In genomic region chr10:110076559-110077318, GRCh38 we compare ENCODE assay signal across 8 cellular contexts.
DNase-seq lines count a peak whose midpoint lies in the region; ATAC-seq and TF ChIP-seq lines count a peak whose summit lies in the region.

No MANE protein-coding gene starts in this region.

- H3K4me1 Mint-ChIP-seq in CD4-positive, CD25-positive, alpha-beta regulatory T cell = peaks cover 59 to 89% (median 73%) of the 10 kb centered on the region in 4 donors
- peaks cover 65% of the 10 kb centered on the region for H3K4me1 Mint-ChIP-seq in nephron

- no peak for TF ChIP-seq CTCF in nephron (IDR thresholded peaks at IDR 0.05; ENCODE audit: unreplicated experiment in 3 of 3)

- H3K4me1 ChIP-seq in CD4-positive, CD25-positive, alpha-beta regulatory T cell (ENCODE audit: control insufficient read depth, insufficient read depth, low read length, poor library complexity, severe bottlenecking) = peaks cover 86% of the 10 kb centered on the region

- no peaks in the 10 kb centered on the region for H3K36me3 ChIP-seq in CD4-positive, CD25-positive, alpha-beta regulatory T cell (ENCODE audit: control insufficient read depth, insufficient read depth, low read length)

- H3K9me3 ChIP-seq in CD4-positive, CD25-positive, alpha-beta regulatory T cell (ENCODE audit: control insufficient read depth in 2 of 2, low read length in 2 of 2) = no peaks in the 10 kb centered on the region

- peaks cover 9% of the 10 kb centered on the region for H3K36me3 Mint-ChIP-seq in CD4-positive, CD25-positive, alpha-beta regulatory T cell
- no peaks in the 10 kb centered on the region for H3K36me3 Mint-ChIP-seq in nephron (ENCODE audit: low read depth)

- peak overlapping the region; percentile 78 to 88 (median 88) for H3K4me3 Mint-ChIP-seq in CD4-positive, CD25-positive, alpha-beta regulatory T cell
- peak overlapping the region in 2 of 3 experiments; percentile 12 to 58 for H3K4me3 Mint-ChIP-seq in nephron

- H3K27me3 Mint-ChIP-seq in CD4-positive, CD25-positive, alpha-beta regulatory T cell = no peaks in the 10 kb centered on the region
- H3K27me3 Mint-ChIP-seq in nephron (ENCODE audit: low read depth) = no peaks in the 10 kb centered on the region

- peak overlapping the region; percentile 65 to 94 (median 94) for H3K27ac Mint-ChIP-seq in CD4-positive, CD25-positive, alpha-beta regulatory T cell
- peak overlapping the region; percentile 87 to 93 (median 91) for H3K27ac Mint-ChIP-seq in nephron

- H3K27me3 ChIP-seq in CD4-positive, CD25-positive, alpha-beta regulatory T cell (ENCODE audit: control insufficient read depth, insufficient read depth, low read length) = no peaks in the 10 kb centered on the region

- H3K9me3 Mint-ChIP-seq in CD4-positive, CD25-positive, alpha-beta regulatory T cell = no peaks in the 10 kb centered on the region
- H3K9me3 Mint-ChIP-seq in nephron = no peaks in the 10 kb centered on the region

- H3K27ac ChIP-seq in CD4-positive, CD25-positive, alpha-beta regulatory T cell (ENCODE audit: insufficient read depth, low read length, poor library complexity, severe bottlenecking) = peak overlapping the region; percentile 70
- peak overlapping the region; percentile 70 for H3K27ac ChIP-seq in epithelial cell of prostate

- peak overlapping the region; percentile 86 for H3K4me3 ChIP-seq in CD4-positive, CD25-positive, alpha-beta regulatory T cell (ENCODE audit: low read depth, low read length)

- peak in 2 of 3 donors; percentile 65 to 87 for DNase-seq in CD4-positive, CD25-positive, alpha-beta regulatory T cell
- DNase-seq in epithelial cell of prostate (ENCODE audit: low read depth, low spot score) (peak; percentile 79), NCI-H526 (lab: John Stamatoyannopoulos, UW) (no peak), 8988T (no peak)

- ATAC-seq in CD4-positive, CD25-positive, alpha-beta regulatory T cell (ENCODE audit: low read depth in 2 of 2) = peak; percentile 86 to 90
- peak; percentile 57 for ATAC-seq in GM19372 (IDR thresholded peaks at IDR 0.05; ENCODE audit: low read depth, unreplicated experiment)
- peak; percentile 78 for ATAC-seq in HG03378 (IDR thresholded peaks at IDR 0.05; ENCODE audit: unreplicated experiment)
- peak; percentile 21; the same call in 2 of the 3 replicates for ATAC-seq in SK-N-SH treated with all-trans-retinoic acid at 6 μM for 48 hours

TF ChIP-seq in SK-N-SH treated with all-trans-retinoic acid at 6 μM for 48 hours, 23 proteins besides CTCF, POLR2A, EP300 and RAD21:
- TF ChIP-seq CSDC2 (CRISPR knock-in tag; IDR thresholded peaks at IDR 0.05) (no peak), OSR1 (CRISPR knock-in tag; IDR thresholded peaks at IDR 0.05) (no peak), ZFP3 (CRISPR knock-in tag; IDR thresholded peaks at IDR 0.05) (no peak), TSHZ2 (CRISPR knock-in tag; IDR thresholded peaks at IDR 0.05) (no peak), ISL1 (CRISPR knock-in tag; IDR thresholded peaks at IDR 0.05) (peak; percentile 72), ARNTL (CRISPR knock-in tag; IDR thresholded peaks at IDR 0.05; ENCODE audit: borderline replicate concordance, low read depth) (no peak), PATZ1 (CRISPR knock-in tag; IDR thresholded peaks at IDR 0.05; ENCODE audit: borderline replicate concordance) (no peak)

Comparison
In these comparisons a context has a peak if more than half of its experiments do, and no peak if none do; other contexts are left out.
1. ATAC-seq: peak in every context shown above with its lines; median percentile 88 in CD4-positive, CD25-positive, alpha-beta regulatory T cell; 78 in HG03378; 57 in GM19372; 21 in SK-N-SH treated with all-trans-retinoic acid at 6 μM for 48 hours.
2. DNase-seq: peak in CD4-positive, CD25-positive, alpha-beta regulatory T cell (2 of 3) and epithelial cell of prostate (single experiment); none in NCI-H526 (0 of 2) and 8988T (single experiment).